Comparison of ENCODE assay signal across 28 cellular contexts in genomic region chrX:121782976-121783375, GRCh38.
"Had no signal": no experiment of that assay in that cellular context is flagged by ENCODE, and none has a peak within 500 bp of the region (broad histone marks: within the 10 kb centered on the region; RNA-seq: fewer than 3 reads in every experiment).

No MANE protein-coding gene starts in this region.

- H3K4me3 ChIP-seq: SK-N-MC had no signal

- H3K4me1 Mint-ChIP-seq: activated CD4-positive, alpha-beta memory T cell treated with anti-CD3 and anti-CD28 coated beads, Interleukin-2, amount 10 ng/mL, durations not matched to agents 7 days and 5 days; activated CD4-positive, alpha-beta T cell treated with anti-CD3 and anti-CD28 coated beads for 36 hours; activated T-helper 17 cell treated with anti-CD3 and anti-CD28 coated beads, Interleukin-2, amount 50 U/mL, for 72 hours; T-cell had no signal

- H3K9me3 Mint-ChIP-seq: activated CD4-positive, alpha-beta memory T cell treated with anti-CD3 and anti-CD28 coated beads, Interleukin-2, amount 10 ng/mL, durations not matched to agents 7 days and 5 days; activated naive CD4-positive, alpha-beta T cell treated with anti-CD3 and anti-CD28 coated beads for 36 hours; activated T-helper 17 cell treated with anti-CD3 and anti-CD28 coated beads, Interleukin-2, amount 50 U/mL, for 72 hours had no signal

- H3K27ac Mint-ChIP-seq: activated CD4-positive, alpha-beta memory T cell treated with anti-CD3 and anti-CD28 coated beads, Interleukin-2, amount 10 ng/mL, durations not matched to agents 7 days and 5 days; activated CD4-positive, alpha-beta T cell treated with anti-CD3 and anti-CD28 coated beads for 36 hours; activated naive CD4-positive, alpha-beta T cell treated with anti-CD3 and anti-CD28 coated beads for 36 hours; activated naive CD8-positive, alpha-beta T cell; activated T-helper 17 cell treated with anti-CD3 and anti-CD28 coated beads, Interleukin-2, amount 50 U/mL, for 72 hours; T-cell had no signal

- H3K27me3 Mint-ChIP-seq: activated CD4-positive, alpha-beta memory T cell treated with anti-CD3 and anti-CD28 coated beads, Interleukin-2, amount 10 ng/mL, durations not matched to agents 7 days and 5 days; activated CD4-positive, alpha-beta T cell treated with anti-CD3 and anti-CD28 coated beads for 36 hours; activated naive CD8-positive, alpha-beta T cell; activated T-helper 17 cell treated with anti-CD3 and anti-CD28 coated beads, Interleukin-2, amount 50 U/mL, for 72 hours had no signal

- H3K36me3 Mint-ChIP-seq: activated naive CD8-positive, alpha-beta T cell; T-cell had no signal

- ATAC-seq: activated CD4-positive, alpha-beta T cell treated with anti-CD3 and anti-CD28 coated beads for 36 hours; activated T-helper 17 cell treated with anti-CD3 and anti-CD28 coated beads, Interleukin-2, amount 50 U/mL, for 72 hours; T-cell had no signal

- H3K27me3 ChIP-seq: brain microvascular endothelial cell had no signal

- H3K36me3 ChIP-seq: brain microvascular endothelial cell had no signal

- DNase-seq: activated CD4-positive, alpha-beta memory T cell treated with anti-CD3 and anti-CD28 coated beads, Interleukin-2, amount 10 ng/mL, durations not matched to agents 7 days and 5 days; activated CD4-positive, alpha-beta T cell treated with anti-CD3 and anti-CD28 coated beads for 36 hours; activated CD4-positive, alpha-beta T cell treated with anti-CD3 and anti-CD28 coated beads, Interleukin-2, amount 50 U/mL, for 1 hour; activated gamma-delta T cell; activated naive CD4-positive, alpha-beta T cell treated with anti-CD3 and anti-CD28 coated beads for 36 hours; activated T-cell treated with anti-CD3 and anti-CD28 coated beads for 4 hours; activated T-cell treated with anti-CD3 and anti-CD28 coated beads, Interleukin-2, amount 50 U/mL, for 48 hours; amygdala; brain microvascular endothelial cell; cerebellar nuclear complex; MM.1S; NCI-H1092; NCI-H1417 treated with DMSO at 0.1 percent for 48 hours; NCI-H1694; NCI-H2029; NCI-H2107; NCI-H2171 treated with DMSO at 0.1 percent for 48 hours; NCI-H226; NCI-H526; NCI-H774; SIG-M5; T-cell; T-helper 2 cell; T1000 had no signal

- H3K27ac ChIP-seq: brain microvascular endothelial cell, SK-N-MC, VCaP had no signal

- H3K4me3 Mint-ChIP-seq: activated CD4-positive, alpha-beta memory T cell treated with anti-CD3 and anti-CD28 coated beads, Interleukin-2, amount 10 ng/mL, durations not matched to agents 7 days and 5 days; activated CD4-positive, alpha-beta T cell treated with anti-CD3 and anti-CD28 coated beads for 36 hours; activated naive CD4-positive, alpha-beta T cell treated with anti-CD3 and anti-CD28 coated beads for 36 hours; activated naive CD8-positive, alpha-beta T cell; activated T-helper 17 cell treated with anti-CD3 and anti-CD28 coated beads, Interleukin-2, amount 50 U/mL, for 72 hours; T-cell had no signal
